16 cellular contexts compared by ENCODE assay signal in genomic region chr7:50330701-50331100, GRCh38. TPM values are rescaled to one million over a fixed set of nuclear protein-coding genes. Genes with fewer than 3 reads are reported as not detected.
DNase-seq lines count a peak whose midpoint lies in the region; ATAC-seq and TF ChIP-seq lines count a peak whose summit lies in the region.
"Had no signal": no experiment of that assay in that cellular context is flagged by ENCODE, and none has a peak within 500 bp of the region (broad histone marks: within the 10 kb centered on the region; RNA-seq: fewer than 3 reads in every experiment).

No MANE protein-coding gene starts in this region.

- H3K27me3 ChIP-seq in KMS-11 (ENCODE audit: insufficient read depth, low read depth) (no peaks in the 10 kb centered on the region), thymus (ENCODE audit: control insufficient read depth, insufficient read depth) (no peaks in the 10 kb centered on the region)
- H3K27me3 ChIP-seq: brain microvascular endothelial cell, upper lobe of left lung had no signal

- TF ChIP-seq CTCF in KMS-11 (conservative IDR thresholded peaks at IDR 0.05; ENCODE audit: low read depth, low read length) = no peak

- no peak for ATAC-seq in activated T-helper 17 cell treated with anti-CD3 and anti-CD28 coated beads, Interleukin-2, amount 50 U/mL, for 72 hours (replicated peaks)
- ATAC-seq: SK-N-SH treated with all-trans-retinoic acid at 6 μM for 48 hours had no signal

- H3K4me1 ChIP-seq in KMS-11 (ENCODE audit: low read depth, poor library complexity, severe bottlenecking) = peaks cover 40% of the 10 kb centered on the region
- peaks cover 55% of the 10 kb centered on the region for H3K4me1 ChIP-seq in thymus (ENCODE audit: control insufficient read depth, insufficient read depth, low read length)

- H3K27ac Mint-ChIP-seq in activated naive CD4-positive, alpha-beta T cell treated with anti-CD3 and anti-CD28 coated beads, Interleukin-2, amount 50 U/mL, for 24 hours = peak overlapping the region; percentile 99
- peak overlapping the region; percentile 86 for H3K27ac Mint-ChIP-seq in activated T-helper 17 cell treated with anti-CD3 and anti-CD28 coated beads, Interleukin-2, amount 50 U/mL, for 72 hours
- H3K27ac Mint-ChIP-seq: progenitor cell of endocrine pancreas had no signal

- H3K79me2 ChIP-seq in KMS-11 (ENCODE audit: insufficient read depth, low read depth) = peaks cover 18% of the 10 kb centered on the region; the same call in 1 of the 2 replicates

- peak overlapping the region; percentile 51; the same call in 1 of the 2 replicates for H3K4me2 ChIP-seq in KMS-11

- no peak overlapping the region for H3K4me3 ChIP-seq in KMS-11 (IDR thresholded peaks at IDR 0.05; ENCODE audit: insufficient read depth, low read depth, low read length)
- H3K4me3 ChIP-seq in thymus (ENCODE audit: low read length) = no peak overlapping the region
- H3K4me3 ChIP-seq: upper lobe of left lung had no signal

- peaks cover 71% of the 10 kb centered on the region for H3K4me1 Mint-ChIP-seq in activated naive CD4-positive, alpha-beta T cell treated with anti-CD3 and anti-CD28 coated beads, Interleukin-2, amount 50 U/mL, for 24 hours
- peaks cover 47% of the 10 kb centered on the region for H3K4me1 Mint-ChIP-seq in activated T-helper 17 cell treated with anti-CD3 and anti-CD28 coated beads, Interleukin-2, amount 50 U/mL, for 72 hours

- H3K36me3 ChIP-seq in KMS-11 (ENCODE audit: insufficient read depth) (no peaks in the 10 kb centered on the region), thymus (ENCODE audit: control insufficient read depth, insufficient read depth) (peaks cover 30% of the 10 kb centered on the region)
- H3K36me3 ChIP-seq: brain microvascular endothelial cell, upper lobe of left lung had no signal

- H3K9me3 ChIP-seq in thymus (ENCODE audit: control insufficient read depth) = no peaks in the 10 kb centered on the region
- H3K9me3 ChIP-seq: upper lobe of left lung had no signal

- H3K27me3 Mint-ChIP-seq in activated naive CD4-positive, alpha-beta T cell treated with anti-CD3 and anti-CD28 coated beads, Interleukin-2, amount 50 U/mL, for 24 hours = no peaks in the 10 kb centered on the region
- no peaks in the 10 kb centered on the region for H3K27me3 Mint-ChIP-seq in activated T-helper 17 cell treated with anti-CD3 and anti-CD28 coated beads, Interleukin-2, amount 50 U/mL, for 72 hours

- peaks cover 39% of the 10 kb centered on the region for H3K36me3 Mint-ChIP-seq in activated naive CD4-positive, alpha-beta T cell treated with anti-CD3 and anti-CD28 coated beads, Interleukin-2, amount 50 U/mL, for 24 hours
- no peaks in the 10 kb centered on the region for H3K36me3 Mint-ChIP-seq in activated T-helper 17 cell treated with anti-CD3 and anti-CD28 coated beads, Interleukin-2, amount 50 U/mL, for 72 hours (ENCODE audit: low read depth)

- no peak overlapping the region for H2AFZ ChIP-seq in KMS-11 (ENCODE audit: low read depth)

- DNase-seq in activated naive CD4-positive, alpha-beta T cell treated with anti-CD3 and anti-CD28 coated beads, Interleukin-2, amount 50 U/mL, for 16 hours = no peak
- DNase-seq in middle frontal gyrus (ENCODE audit: extremely low spot score, low spot score) (no peak), putamen (ENCODE audit: low spot score) (no peak)
- DNase-seq in effector CD4-positive, alpha-beta T cell = no peak
- DNase-seq: ACHN; activated CD4-positive, CD25-positive, alpha-beta regulatory T cell; brain microvascular endothelial cell; DMS 273 treated with DMSO at 0.1 percent for 48 hours; glutamatergic neuron; upper lobe of left lung had no signal

- H3K27ac ChIP-seq in KMS-11 = no peak overlapping the region; the same call in 1 of the 2 replicates
- H3K27ac ChIP-seq in thymus (ENCODE audit: low read depth) = peak overlapping the region; percentile 18
- H3K27ac ChIP-seq: brain microvascular endothelial cell had no signal

- no peaks in the 10 kb centered on the region for H3K9me3 Mint-ChIP-seq in activated naive CD4-positive, alpha-beta T cell treated with anti-CD3 and anti-CD28 coated beads, Interleukin-2, amount 50 U/mL, for 24 hours
- H3K9me3 Mint-ChIP-seq in activated T-helper 17 cell treated with anti-CD3 and anti-CD28 coated beads, Interleukin-2, amount 50 U/mL, for 72 hours = no peaks in the 10 kb centered on the region

- WGBS in thymus = 44% methylated on average over 3 of the region's 3 CpGs

- H4K20me1 ChIP-seq in KMS-11 (ENCODE audit: insufficient read depth) = peaks cover 5% of the 10 kb centered on the region; the same call in 1 of the 2 replicates

- H3K9ac ChIP-seq in KMS-11 = no peak overlapping the region

- no peak overlapping the region for H3K4me3 Mint-ChIP-seq in activated naive CD4-positive, alpha-beta T cell treated with anti-CD3 and anti-CD28 coated beads, Interleukin-2, amount 50 U/mL, for 24 hours
- no peak overlapping the region for H3K4me3 Mint-ChIP-seq in activated T-helper 17 cell treated with anti-CD3 and anti-CD28 coated beads, Interleukin-2, amount 50 U/mL, for 72 hours

RNA-seq across cellular contexts. Expression of gene IKZF1, which starts 26.2 kb away (rescaled TPM):
- 100 to 1,000 TPM; 253 to 343 TPM for total RNA-seq in activated T-helper 17 cell treated with anti-CD3 and anti-CD28 coated beads, Interleukin-2, amount 50 U/mL, for 72 hours
- polyA plus RNA-seq in thymus = 99.0 TPM
